Comparison of ENCODE assay signal across 1 cellular context in the genomic region with DNA sequence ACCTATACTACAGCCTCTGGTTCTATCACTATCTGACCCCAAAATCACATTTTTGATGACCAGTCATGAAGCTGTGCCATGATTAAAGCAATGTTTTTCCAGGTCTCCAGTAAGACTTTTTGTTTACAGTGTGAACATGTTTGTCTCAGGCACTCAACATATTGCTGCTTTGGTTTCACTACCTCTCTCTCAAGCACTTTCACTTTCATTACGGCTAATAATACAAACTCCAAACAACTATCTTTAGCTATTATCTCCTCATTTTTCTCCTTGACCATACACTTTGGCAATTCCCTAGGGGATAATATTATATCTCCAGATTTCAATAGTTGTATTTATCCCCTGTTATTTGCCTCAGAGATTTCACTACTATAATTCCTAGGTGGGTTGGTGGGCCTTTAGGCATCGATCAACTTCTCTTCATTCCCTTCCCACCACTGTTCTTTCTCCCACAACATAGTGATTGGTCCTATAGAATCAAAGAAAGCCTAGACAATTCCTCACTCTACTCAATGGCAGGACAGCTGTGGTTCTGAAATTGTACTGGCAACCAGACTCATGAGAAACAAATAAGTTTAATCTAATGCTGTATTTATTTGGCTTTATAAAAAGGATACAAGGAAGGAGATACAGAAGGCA.
TF ChIP-seq lines count a peak whose summit lies in the region.

No MANE protein-coding gene starts in this region.

TF ChIP-seq in GM23338, 12 proteins besides CTCF, POLR2A, EP300 and RAD21 (continued from another document):
- TF ChIP-seq, protein P1, sequence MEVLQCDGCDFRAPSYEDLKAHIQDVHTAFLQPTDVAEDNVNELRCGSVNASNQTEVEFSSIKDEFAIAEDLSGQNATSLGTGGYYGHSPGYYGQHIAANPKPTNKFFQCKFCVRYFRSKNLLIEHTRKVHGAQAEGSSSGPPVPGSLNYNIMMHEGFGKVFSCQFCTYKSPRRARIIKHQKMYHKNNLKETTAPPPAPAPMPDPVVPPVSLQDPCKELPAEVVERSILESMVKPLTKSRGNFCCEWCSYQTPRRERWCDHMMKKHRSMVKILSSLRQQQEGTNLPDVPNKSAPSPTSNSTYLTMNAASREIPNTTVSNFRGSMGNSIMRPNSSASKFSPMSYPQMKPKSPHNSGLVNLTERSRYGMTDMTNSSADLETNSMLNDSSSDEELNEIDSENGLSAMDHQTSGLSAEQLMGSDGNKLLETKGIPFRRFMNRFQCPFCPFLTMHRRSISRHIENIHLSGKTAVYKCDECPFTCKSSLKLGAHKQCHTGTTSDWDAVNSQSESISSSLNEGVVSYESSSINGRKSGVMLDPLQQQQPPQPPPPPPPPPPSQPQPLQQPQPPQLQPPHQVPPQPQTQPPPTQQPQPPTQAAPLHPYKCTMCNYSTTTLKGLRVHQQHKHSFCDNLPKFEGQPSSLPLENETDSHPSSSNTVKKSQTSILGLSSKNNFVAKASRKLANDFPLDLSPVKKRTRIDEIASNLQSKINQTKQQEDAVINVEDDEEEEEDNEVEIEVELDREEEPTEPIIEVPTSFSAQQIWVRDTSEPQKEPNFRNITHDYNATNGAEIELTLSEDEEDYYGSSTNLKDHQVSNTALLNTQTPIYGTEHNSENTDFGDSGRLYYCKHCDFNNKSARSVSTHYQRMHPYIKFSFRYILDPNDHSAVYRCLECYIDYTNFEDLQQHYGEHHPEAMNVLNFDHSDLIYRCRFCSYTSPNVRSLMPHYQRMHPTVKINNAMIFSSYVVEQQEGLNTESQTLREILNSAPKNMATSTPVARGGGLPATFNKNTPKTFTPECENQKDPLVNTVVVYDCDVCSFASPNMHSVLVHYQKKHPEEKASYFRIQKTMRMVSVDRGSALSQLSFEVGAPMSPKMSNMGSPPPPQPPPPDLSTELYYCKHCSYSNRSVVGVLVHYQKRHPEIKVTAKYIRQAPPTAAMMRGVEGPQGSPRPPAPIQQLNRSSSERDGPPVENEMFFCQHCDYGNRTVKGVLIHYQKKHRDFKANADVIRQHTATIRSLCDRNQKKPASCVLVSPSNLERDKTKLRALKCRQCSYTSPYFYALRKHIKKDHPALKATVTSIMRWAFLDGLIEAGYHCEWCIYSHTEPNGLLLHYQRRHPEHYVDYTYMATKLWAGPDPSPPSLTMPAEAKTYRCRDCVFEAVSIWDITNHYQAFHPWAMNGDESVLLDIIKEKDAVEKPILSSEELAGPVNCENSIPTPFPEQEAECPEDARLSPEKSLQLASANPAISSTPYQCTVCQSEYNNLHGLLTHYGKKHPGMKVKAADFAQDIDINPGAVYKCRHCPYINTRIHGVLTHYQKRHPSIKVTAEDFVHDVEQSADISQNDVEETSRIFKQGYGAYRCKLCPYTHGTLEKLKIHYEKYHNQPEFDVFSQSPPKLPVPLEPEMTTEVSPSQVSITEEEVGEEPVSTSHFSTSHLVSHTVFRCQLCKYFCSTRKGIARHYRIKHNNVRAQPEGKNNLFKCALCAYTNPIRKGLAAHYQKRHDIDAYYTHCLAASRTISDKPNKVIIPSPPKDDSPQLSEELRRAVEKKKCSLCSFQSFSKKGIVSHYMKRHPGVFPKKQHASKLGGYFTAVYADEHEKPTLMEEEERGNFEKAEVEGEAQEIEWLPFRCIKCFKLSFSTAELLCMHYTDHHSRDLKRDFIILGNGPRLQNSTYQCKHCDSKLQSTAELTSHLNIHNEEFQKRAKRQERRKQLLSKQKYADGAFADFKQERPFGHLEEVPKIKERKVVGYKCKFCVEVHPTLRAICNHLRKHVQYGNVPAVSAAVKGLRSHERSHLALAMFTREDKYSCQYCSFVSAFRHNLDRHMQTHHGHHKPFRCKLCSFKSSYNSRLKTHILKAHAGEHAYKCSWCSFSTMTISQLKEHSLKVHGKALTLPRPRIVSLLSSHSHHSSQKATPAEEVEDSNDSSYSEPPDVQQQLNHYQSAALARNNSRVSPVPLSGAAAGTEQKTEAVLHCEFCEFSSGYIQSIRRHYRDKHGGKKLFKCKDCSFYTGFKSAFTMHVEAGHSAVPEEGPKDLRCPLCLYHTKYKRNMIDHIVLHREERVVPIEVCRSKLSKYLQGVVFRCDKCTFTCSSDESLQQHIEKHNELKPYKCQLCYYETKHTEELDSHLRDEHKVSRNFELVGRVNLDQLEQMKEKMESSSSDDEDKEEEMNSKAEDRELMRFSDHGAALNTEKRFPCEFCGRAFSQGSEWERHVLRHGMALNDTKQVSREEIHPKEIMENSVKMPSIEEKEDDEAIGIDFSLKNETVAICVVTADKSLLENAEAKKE (CRISPR knock-in tag; IDR thresholded peaks at IDR 0.05) = no peak
- no peak for TF ChIP-seq ZNF114 (CRISPR knock-in tag; IDR thresholded peaks at IDR 0.05)
- no peak for TF ChIP-seq EZH2phosphoT487 (IDR thresholded peaks at IDR 0.05; ENCODE audit: unreplicated experiment)
